ENCODE assay signal across 8 cellular contexts in genomic region chr11:18105802-18106574, GRCh38. TPM values are rescaled to one million over a fixed set of nuclear protein-coding genes. Genes with fewer than 3 reads are reported as not detected.
DNase-seq lines count a peak whose midpoint lies in the region; TF ChIP-seq lines count a peak whose summit lies in the region.

A gene with protein sequence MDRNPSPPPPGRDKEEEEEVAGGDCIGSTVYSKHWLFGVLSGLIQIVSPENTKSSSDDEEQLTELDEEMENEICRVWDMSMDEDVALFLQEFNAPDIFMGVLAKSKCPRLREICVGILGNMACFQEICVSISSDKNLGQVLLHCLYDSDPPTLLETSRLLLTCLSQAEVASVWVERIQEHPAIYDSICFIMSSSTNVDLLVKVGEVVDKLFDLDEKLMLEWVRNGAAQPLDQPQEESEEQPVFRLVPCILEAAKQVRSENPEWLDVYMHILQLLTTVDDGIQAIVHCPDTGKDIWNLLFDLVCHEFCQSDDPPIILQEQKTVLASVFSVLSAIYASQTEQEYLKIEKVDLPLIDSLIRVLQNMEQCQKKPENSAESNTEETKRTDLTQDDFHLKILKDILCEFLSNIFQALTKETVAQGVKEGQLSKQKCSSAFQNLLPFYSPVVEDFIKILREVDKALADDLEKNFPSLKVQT (minus strand): TSS chr11:18106082. CDS start chr11:18106041, 41 bp downstream.

- H3K4me2 ChIP-seq in neural progenitor cell = peak within 1 kb of the TSS; percentile 75

- H3K36me3 ChIP-seq in ES-I3 (ENCODE audit: insufficient read depth, low read length) (peaks cover 3% of the 10 kb centered on the region), neural progenitor cell (peaks cover 10% of the 10 kb centered on the region), stomach smooth muscle (ENCODE audit: control insufficient read depth in 2 of 2, insufficient read depth in 2 of 2, low read length in 2 of 2) (peaks cover 2 to 7% of the 10 kb centered on the region in 2 donors)

- no peaks in the 10 kb centered on the region for H3F3A ChIP-seq in neural progenitor cell (ENCODE audit: low read depth)

- H3K27ac Mint-ChIP-seq in neural progenitor cell = peak within 1 kb of the TSS; percentile 76

- no peaks in the 10 kb centered on the region for H3K9me3 ChIP-seq in ES-I3 (ENCODE audit: control insufficient read depth, insufficient read depth, low read length)
- no peaks in the 10 kb centered on the region for H3K9me3 ChIP-seq in neural progenitor cell (ENCODE audit: low read depth)
- H3K9me3 ChIP-seq in stomach smooth muscle (ENCODE audit: control insufficient read depth in 2 of 2, low read length in 2 of 2) = no peaks in the 10 kb centered on the region

- H3K9me3 Mint-ChIP-seq in neural progenitor cell = no peaks in the 10 kb centered on the region

- H2AFZ ChIP-seq in neural progenitor cell (replicated peaks) = peak within 1 kb of the TSS; percentile 97

- peaks cover 16% of the 10 kb centered on the region for H3K27me3 ChIP-seq in neural progenitor cell
- peaks cover 0 to 5% of the 10 kb centered on the region in 2 donors for H3K27me3 ChIP-seq in stomach smooth muscle (ENCODE audit: control insufficient read depth in 1 of 2, insufficient read depth in 2 of 2, low read length in 2 of 2)

- H3K9ac ChIP-seq in ES-I3 (ENCODE audit: low read depth, low read length) (peak within 1 kb of the TSS; percentile 95), neural progenitor cell (peak within 1 kb of the TSS; percentile 90), stomach smooth muscle (ENCODE audit: low read length in 2 of 2) (peak within 1 kb of the TSS; percentile 87 to 93)

- peak; percentile 82 for DNase-seq in H4 (ENCODE audit: low spot score)
- peak; percentile 86 for DNase-seq in RWPE1 (ENCODE audit: low spot score)
- peak; percentile 87 for DNase-seq in activated T-helper 9 cell treated with anti-CD3 and anti-CD28 coated beads, Interleukin-2, amount 50 U/mL, for 16 hours (ENCODE audit: low read depth)
- DNase-seq in foreskin fibroblast = peak; percentile 77 to 94
- peak; percentile 94 for DNase-seq in neural progenitor cell (ENCODE audit: low spot score)

- peaks cover 8% of the 10 kb centered on the region for H3K4me1 Mint-ChIP-seq in neural progenitor cell

- peak within 1 kb of the TSS; percentile 90 to 99 for H3K4me3 ChIP-seq in foreskin fibroblast (ENCODE audit: low read depth in 1 of 2, low read length in 2 of 2)
- peak within 1 kb of the TSS; percentile 100 for H3K4me3 ChIP-seq in neural progenitor cell
- H3K4me3 ChIP-seq in stomach smooth muscle (ENCODE audit: low read length in 2 of 2) = peak within 1 kb of the TSS; percentile 84 to 92

- H3K27ac ChIP-seq in RWPE1 = peak within 1 kb of the TSS; percentile 66
- H3K27ac ChIP-seq in neural progenitor cell = no peak within 1 kb of the TSS
- peak within 1 kb of the TSS; percentile 18 for H3K27ac ChIP-seq in stomach smooth muscle (ENCODE audit: low read length)

- POLR2A ChIA-PET in RWPE1 (lab: Yijun Ruan, JAX; ENCODE audit: low non-redundant PET) = interaction anchor here (0.5 kb wide), 1 partner anchor 27 kb away, joined by 3 read pairs; no protein-coding TSS in a partner anchor

- peaks cover 14% of the 10 kb centered on the region for H3K36me3 Mint-ChIP-seq in neural progenitor cell

- peaks cover 49% of the 10 kb centered on the region for H3K79me2 ChIP-seq in neural progenitor cell (ENCODE audit: low read depth)

- peak; percentile 81 for TF ChIP-seq CTCF in LNCAP (IDR thresholded peaks at IDR 0.05)
- TF ChIP-seq CTCF in RWPE1 (conservative IDR thresholded peaks at IDR 0.05; ENCODE audit: low read depth) = peak; percentile 89
- peak; percentile 55 for TF ChIP-seq CTCF in foreskin fibroblast (IDR thresholded peaks at IDR 0.05; ENCODE audit: low read depth, low read length)
- peak; percentile 90 for TF ChIP-seq CTCF in neural progenitor cell (IDR thresholded peaks at IDR 0.05)

- CTCF ChIA-PET in RWPE1 (lab: Yijun Ruan, JAX) = interaction anchor here (0.5 to 1.7 kb wide), 11 partner anchors 10 to 438 kb away, joined by 3 to 22 read pairs (median 3); no protein-coding TSS in a partner anchor

- H3K4me1 ChIP-seq in ES-I3 (ENCODE audit: insufficient read depth, low read length) (no peaks in the 10 kb centered on the region), neural progenitor cell (peaks cover 9% of the 10 kb centered on the region), stomach smooth muscle (ENCODE audit: control insufficient read depth, insufficient read depth, low read length) (peaks cover 6% of the 10 kb centered on the region)

- no peaks in the 10 kb centered on the region for H3K27me3 Mint-ChIP-seq in neural progenitor cell (ENCODE audit: insufficient read depth, low read depth)

- peak within 1 kb of the TSS; percentile 97 for H3K4me3 Mint-ChIP-seq in neural progenitor cell

- peaks cover 18% of the 10 kb centered on the region for H4K20me1 ChIP-seq in neural progenitor cell (ENCODE audit: low read depth)

RNA-seq across cellular contexts. Expression of the gene that starts here (rescaled TPM):
- total RNA-seq in H4 (2014; rRNA removed; shearing (Covaris generic)) = 56.5 and 65.3 TPM in 2 replicates
- 50.8 and 73.4 TPM in 2 replicates for total RNA-seq in neural progenitor cell (ENCODE audit: low replicate concordance)
